In the genomic region with DNA sequence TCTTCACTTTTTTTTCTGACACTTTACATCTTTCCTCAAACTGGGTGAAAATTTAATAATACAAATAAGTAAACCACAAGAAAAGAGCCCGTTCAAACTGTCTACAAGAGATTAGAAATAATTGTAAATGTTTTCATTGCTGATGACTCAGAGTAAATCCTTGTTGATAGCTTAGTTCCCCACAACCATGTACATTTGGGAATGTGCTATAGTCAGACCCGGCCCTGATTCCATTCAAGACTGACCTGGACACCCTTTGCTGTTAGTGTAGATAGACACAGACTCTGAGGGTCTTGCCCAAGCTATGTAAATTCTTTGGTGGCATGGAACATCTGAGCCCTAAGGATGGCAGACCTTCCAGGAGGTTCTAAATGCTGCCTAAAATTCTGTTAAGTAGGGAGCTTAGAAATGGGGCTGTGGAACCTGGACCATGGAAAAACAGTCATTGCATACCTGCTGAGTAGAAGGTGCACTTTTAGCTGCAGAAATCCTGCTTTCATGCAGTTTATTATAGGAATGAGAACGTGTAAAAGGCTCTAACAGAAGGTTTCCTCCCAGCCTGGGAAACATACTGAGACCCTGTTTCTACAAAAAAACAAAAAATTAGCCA, we compare ENCODE assay signal across 13 cellular contexts. TPM values are rescaled to one million over a fixed set of nuclear protein-coding genes. Genes with fewer than 3 reads are reported as not detected.
DNase-seq lines count a peak whose midpoint lies in the region; ATAC-seq, FAIRE-seq and TF ChIP-seq lines count a peak whose summit lies in the region.
"Had no signal": no experiment of that assay in that cellular context is flagged by ENCODE, and none has a peak within 500 bp of the region (broad histone marks: within the 10 kb centered on the region; RNA-seq: fewer than 3 reads in every experiment).

No MANE protein-coding gene starts in this region.

- peak overlapping the region; percentile 75 for H3K4me3 Mint-ChIP-seq in activated CD4-positive, alpha-beta T cell treated with anti-CD3 and anti-CD28 coated beads, Interleukin-2, amount 10 ng/mL, durations not matched to agents 24 days and 14 days
- peak overlapping the region; percentile 68 for H3K4me3 Mint-ChIP-seq in activated naive CD8-positive, alpha-beta T cell treated with anti-CD3 and anti-CD28 coated beads for 36 hours
- peak overlapping the region; percentile 25 to 98 (median 94) for H3K4me3 Mint-ChIP-seq in naive thymus-derived CD4-positive, alpha-beta T cell

- TF ChIP-seq CTCF in body of pancreas (IDR thresholded peaks at IDR 0.05): no peak

- H3K27ac Mint-ChIP-seq in activated CD4-positive, alpha-beta T cell treated with anti-CD3 and anti-CD28 coated beads, Interleukin-2, amount 10 ng/mL, durations not matched to agents 24 days and 14 days: no peak overlapping the region
- no peak overlapping the region for H3K27ac Mint-ChIP-seq in activated naive CD8-positive, alpha-beta T cell treated with anti-CD3 and anti-CD28 coated beads for 36 hours
- peak overlapping the region in 7 of 9 donors; percentile 26 to 86 (median 79) for H3K27ac Mint-ChIP-seq in naive thymus-derived CD4-positive, alpha-beta T cell

- POLR2A ChIA-PET in naive thymus-derived CD4-positive, alpha-beta T cell (lab: Charles Lee): interaction anchor here (1.3 to 10.5 kb wide), 4 partner anchors 12 to 33 kb away, joined by 3 to 236 read pairs (median 6); no protein-coding TSS in a partner anchor

- H3K27me3 Mint-ChIP-seq in activated CD4-positive, alpha-beta T cell treated with anti-CD3 and anti-CD28 coated beads, Interleukin-2, amount 10 ng/mL, durations not matched to agents 24 days and 14 days: no peaks in the 10 kb centered on the region
- no peaks in the 10 kb centered on the region for H3K27me3 Mint-ChIP-seq in activated naive CD8-positive, alpha-beta T cell treated with anti-CD3 and anti-CD28 coated beads for 36 hours
- H3K27me3 Mint-ChIP-seq in naive thymus-derived CD4-positive, alpha-beta T cell: no peaks in the 10 kb centered on the region

- H3K36me3 Mint-ChIP-seq in activated CD4-positive, alpha-beta T cell treated with anti-CD3 and anti-CD28 coated beads, Interleukin-2, amount 10 ng/mL, durations not matched to agents 24 days and 14 days (ENCODE audit: low read depth): peaks cover 36% of the 10 kb centered on the region
- H3K36me3 Mint-ChIP-seq in activated naive CD8-positive, alpha-beta T cell treated with anti-CD3 and anti-CD28 coated beads for 36 hours: peaks cover 40% of the 10 kb centered on the region
- peaks cover 4 to 32% (median 9%) of the 10 kb centered on the region in 5 donors for H3K36me3 Mint-ChIP-seq in naive thymus-derived CD4-positive, alpha-beta T cell

- intact Hi-C loops in activated CD4-positive, alpha-beta T cell treated with anti-CD3 and anti-CD28 coated beads, Interleukin-2, amount 10 ng/mL, durations not matched to agents 24 days and 14 days (cut with micrococcal nuclease): loop anchor here (5.0 to 10.0 kb wide), 2 partner anchors 87 to 680 kb away; a partner anchor contains a TSS
- intact Hi-C loops in naive thymus-derived CD4-positive, alpha-beta T cell (cut with micrococcal nuclease): loop anchor here (1.0 to 5.0 kb wide), 2 partner anchors 12 to 133 kb away; no protein-coding TSS in a partner anchor
- intact Hi-C loops in body of pancreas (cut with DNase I): no loop called here

- no peaks in the 10 kb centered on the region for H3K9me3 ChIP-seq in naive thymus-derived CD4-positive, alpha-beta T cell (ENCODE audit: control insufficient read depth in 2 of 3, low read length in 3 of 3)
- H3K9me3 ChIP-seq in body of pancreas: no peaks in the 10 kb centered on the region

- H3K27me3 ChIP-seq in naive thymus-derived CD4-positive, alpha-beta T cell (ENCODE audit: control insufficient read depth in 2 of 2, insufficient read depth in 2 of 2, low read length in 2 of 2): no peaks in the 10 kb centered on the region
- H3K27me3 ChIP-seq in body of pancreas: no peaks in the 10 kb centered on the region

- peaks cover 34 to 49% of the 10 kb centered on the region in 2 donors for H3K4me1 ChIP-seq in naive thymus-derived CD4-positive, alpha-beta T cell (ENCODE audit: control insufficient read depth in 2 of 2, insufficient read depth in 2 of 2, low read length in 2 of 2)
- H3K4me1 ChIP-seq in body of pancreas: peaks cover 20% of the 10 kb centered on the region

- TF ChIP-seq POLR2A in GM12891 (IDR thresholded peaks at IDR 0.05; ENCODE audit: low read depth, low read length): peak; percentile 51; the same call in 1 of the 2 replicates
- no peak for TF ChIP-seq POLR2A in body of pancreas (IDR thresholded peaks at IDR 0.05)

- H3K9me3 Mint-ChIP-seq in activated CD4-positive, alpha-beta T cell treated with anti-CD3 and anti-CD28 coated beads, Interleukin-2, amount 10 ng/mL, durations not matched to agents 24 days and 14 days: no peaks in the 10 kb centered on the region
- peaks cover 3% of the 10 kb centered on the region for H3K9me3 Mint-ChIP-seq in activated naive CD8-positive, alpha-beta T cell treated with anti-CD3 and anti-CD28 coated beads for 36 hours
- no peaks in the 10 kb centered on the region for H3K9me3 Mint-ChIP-seq in naive thymus-derived CD4-positive, alpha-beta T cell

- no peak for FAIRE-seq in GM12891 (lab: Jason Lieb, UNC)

- WGBS in body of pancreas, 2 donors: 57 to 58% methylated on average over 3 of the region's 3 CpGs

- peaks cover 53% of the 10 kb centered on the region for H3K4me1 Mint-ChIP-seq in activated CD4-positive, alpha-beta T cell treated with anti-CD3 and anti-CD28 coated beads, Interleukin-2, amount 10 ng/mL, durations not matched to agents 24 days and 14 days
- peaks cover 63% of the 10 kb centered on the region for H3K4me1 Mint-ChIP-seq in activated naive CD8-positive, alpha-beta T cell treated with anti-CD3 and anti-CD28 coated beads for 36 hours
- peaks cover 46 to 88% (median 77%) of the 10 kb centered on the region in 7 donors for H3K4me1 Mint-ChIP-seq in naive thymus-derived CD4-positive, alpha-beta T cell

- CTCF ChIA-PET in naive thymus-derived CD4-positive, alpha-beta T cell (lab: Charles Lee): interaction anchor here (1.0 to 1.2 kb wide), 3 partner anchors 15 to 144 kb away, joined by 3 to 5 read pairs (median 4); no protein-coding TSS in a partner anchor

- no peaks in the 10 kb centered on the region for H3K36me3 ChIP-seq in naive thymus-derived CD4-positive, alpha-beta T cell (ENCODE audit: control insufficient read depth in 2 of 3, insufficient read depth in 3 of 3, low read length in 3 of 3)
- no peaks in the 10 kb centered on the region for H3K36me3 ChIP-seq in body of pancreas (replicated peaks in 1 of 2; ENCODE audit: insufficient read depth in 1 of 2, low read depth in 2 of 2)

- no peak overlapping the region for H3K4me3 ChIP-seq in naive thymus-derived CD4-positive, alpha-beta T cell (ENCODE audit: low read length)
- no peak overlapping the region for H3K4me3 ChIP-seq in body of pancreas

- ATAC-seq in naive thymus-derived CD4-positive, alpha-beta T cell: no peak
- no peak for ATAC-seq in body of pancreas
- ATAC-seq: Right ventricle myocardium inferior had no signal

- DNase-seq in activated CD4-positive, alpha-beta T cell treated with anti-CD3 and anti-CD28 coated beads, Interleukin-2, amount 10 ng/mL, durations not matched to agents 24 days and 14 days: peak; percentile 51
- DNase-seq in activated CD4-positive, alpha-beta T cell treated with anti-CD3 and anti-CD28 coated beads, Interleukin-2, amount 50 U/mL, for 4 hours: no peak
- DNase-seq in GM12891 (ENCODE audit: insufficient read length, low spot score): no peak
- DNase-seq in activated naive CD8-positive, alpha-beta T cell treated with anti-CD3 and anti-CD28 coated beads for 36 hours: no peak
- no peak for DNase-seq in naive thymus-derived CD4-positive, alpha-beta T cell
- no peak for DNase-seq in NCI-H2081 treated with DMSO at 0.1 percent for 48 hours (lab: John Stamatoyannopoulos, UW)
- no peak for DNase-seq in body of pancreas
- DNase-seq in NOMO-1 treated with dmso at 0.1 percent for 144 hours (lab: John Stamatoyannopoulos, UW; ENCODE audit: unreplicated experiment): no peak
- DNase-seq: amygdala, NCI-H774, T1000 had no signal

- H3K27ac ChIP-seq in naive thymus-derived CD4-positive, alpha-beta T cell (ENCODE audit: low read depth, low read length): no peak overlapping the region
- no peak overlapping the region for H3K27ac ChIP-seq in body of pancreas

TF ChIP-seq in GM12891, 5 proteins besides CTCF, POLR2A, EP300 and RAD21:
- no peak for TF ChIP-seq POLR2AphosphoS5 (IDR thresholded peaks at IDR 0.05; ENCODE audit: low read depth, low read length)
- TF ChIP-seq TAF1 (IDR thresholded peaks at IDR 0.05; ENCODE audit: low read depth, low read length): no peak
- TF ChIP-seq POU2F2 (IDR thresholded peaks at IDR 0.05; ENCODE audit: low read depth, low read length): no peak
- TF ChIP-seq PAX5 (IDR thresholded peaks at IDR 0.05; ENCODE audit: insufficient read depth, low read length, severe bottlenecking): no peak
- no peak for TF ChIP-seq SPI1 (IDR thresholded peaks at IDR 0.05; ENCODE audit: low read depth, low read length)
TF ChIP-seq in GM12891: peak in this region for 0.

RNA-seq across cellular contexts. Expression of a gene that starts 3.7 kb away (rescaled TPM):
- 22.7 and 24.9 TPM in 2 replicates for total RNA-seq in activated CD4-positive, alpha-beta T cell treated with anti-CD3 and anti-CD28 coated beads, Interleukin-2, amount 10 ng/mL, durations not matched to agents 24 days and 14 days
- 24.4 TPM for polyA plus RNA-seq in GM12891 (2012; ENCODE audit: low read depth, missing spikeins)
- 10 to 100 TPM; 46.2 to 46.5 TPM for total RNA-seq in activated naive CD8-positive, alpha-beta T cell treated with anti-CD3 and anti-CD28 coated beads for 36 hours
- total RNA-seq in naive thymus-derived CD4-positive, alpha-beta T cell: 100 to 1,000 TPM in 1 of 5 experiments, 10 to 100 TPM in 4; 50.0 to 101 (median 80.0) TPM
- polyA plus RNA-seq in naive thymus-derived CD4-positive, alpha-beta T cell: 10 to 100 TPM; 43.8 to 52.1 TPM
- total RNA-seq in body of pancreas: 10 to 100 TPM in 1 of 2 donors, 1 to 10 TPM in 1; 9.6 to 14.5 TPM

RNA-seq across cellular contexts. Expression of a gene that starts 46.1 kb away (rescaled TPM):
- total RNA-seq in activated CD4-positive, alpha-beta T cell treated with anti-CD3 and anti-CD28 coated beads, Interleukin-2, amount 10 ng/mL, durations not matched to agents 24 days and 14 days: 0.07 and 0.23 TPM in 2 replicates
- 4.7 TPM for polyA plus RNA-seq in GM12891 (2012; ENCODE audit: low read depth, missing spikeins)
- under 1 TPM; 0.62 to 0.76 TPM for total RNA-seq in activated naive CD8-positive, alpha-beta T cell treated with anti-CD3 and anti-CD28 coated beads for 36 hours
- total RNA-seq in naive thymus-derived CD4-positive, alpha-beta T cell: 1 to 10 TPM in 1 of 5 experiments, under 1 TPM in 3, not detected in 1; 0.19 to 1.6 (median 0.28) TPM
- not detected for polyA plus RNA-seq in naive thymus-derived CD4-positive, alpha-beta T cell
- total RNA-seq in body of pancreas: under 1 TPM in 1 of 2 donors, not detected in 1; 0.26 TPM
- total RNA-seq: dermis microvascular lymphatic vessel endothelial cell had no signal

Comparison
In these comparisons a context has a peak if more than half of its experiments do, and no peak if none do; other contexts are left out.
1. H3K27ac Mint-ChIP-seq: peak in naive thymus-derived CD4-positive, alpha-beta T cell (7 of 9); none in activated CD4-positive, alpha-beta T cell treated with anti-CD3 and anti-CD28 coated beads, Interleukin-2, amount 10 ng/mL, durations not matched to agents 24 days and 14 days (single experiment) and activated naive CD8-positive, alpha-beta T cell treated with anti-CD3 and anti-CD28 coated beads for 36 hours (single experiment).
2. Peak in every context shown above with its lines, with median percentiles within 50 percentile points of each other: H3K4me3 Mint-ChIP-seq.